ENCODE assay signal across 15 cellular contexts in genomic region chr1:119844206-119844605, GRCh38. TPM values are rescaled to one million over a fixed set of nuclear protein-coding genes. Genes with fewer than 3 reads are reported as not detected.
DNase-seq lines count a peak whose midpoint lies in the region; ATAC-seq, FAIRE-seq and TF ChIP-seq lines count a peak whose summit lies in the region.
"Not testable (repeated sequence)": the region's sequence is repeated elsewhere in the genome, so short reads cannot be mapped to it uniquely, and the experiment has no call there.
"Had no signal": no experiment of that assay in that cellular context is flagged by ENCODE, and none has a peak within 500 bp of the region (broad histone marks: within the 10 kb centered on the region; RNA-seq: fewer than 3 reads in every experiment).

No MANE protein-coding gene starts in this region.

- not testable (repeated sequence) for ATAC-seq in HepG2

- peak; percentile 32 for TF ChIP-seq RAD21 in Ishikawa (IDR thresholded peaks at IDR 0.05; ENCODE audit: low read depth)
- TF ChIP-seq RAD21 in HepG2 (CRISPR knock-in tag; IDR thresholded peaks at IDR 0.05) = not testable (repeated sequence)

- not testable (repeated sequence) for H3K27ac ChIP-seq in PC-9; HepG2 (ENCODE audit: extremely low read length, insufficient read depth, low read length)

- not testable (repeated sequence) for H3K4me1 Mint-ChIP-seq in type B pancreatic cell (ENCODE audit: unreplicated experiment)

- not testable (repeated sequence) for TF ChIP-seq POLR2A in HepG2 (IDR thresholded peaks at IDR 0.05; ENCODE audit: insufficient read depth in 1 of 2, low read depth in 2 of 2, low read length in 2 of 2)

- H3K9me2 ChIP-seq in PC-9 (ENCODE audit: insufficient read depth) = not testable (repeated sequence)

- H3K9me3 ChIP-seq in BE2C; PC-9 (ENCODE audit: insufficient read depth, low read depth); HepG2 (ENCODE audit: low read length): not testable (repeated sequence)

- 25% methylated on average over 6 of the region's 6 CpGs for WGBS in HepG2 (ENCODE audit: low lambda C conversion rate)

- DNase-seq in BE2C = peak; percentile 20
- not testable (repeated sequence) for DNase-seq in PC-9; epithelial cell of proximal tubule (ENCODE audit: low read depth); HepG2 (ENCODE audit: low spot score); type B pancreatic cell (ENCODE audit: extremely low spot score, unreplicated experiment)
- DNase-seq in amniotic epithelial cell (ENCODE audit: low read depth) = peak; percentile 15

- not testable (repeated sequence) for H3K79me2 ChIP-seq in PC-9 (ENCODE audit: low read depth); HepG2 (ENCODE audit: insufficient read depth, low read length)

- not testable (repeated sequence) for H3K4me1 ChIP-seq in BE2C; PC-9 (replicated peaks; ENCODE audit: insufficient read depth); HepG2 (ENCODE audit: insufficient read depth, low read length)

- H2AFZ ChIP-seq in PC-9; HepG2 (ENCODE audit: low read length): not testable (repeated sequence)

- TF ChIP-seq EP300 in Ishikawa (IDR thresholded peaks at IDR 0.05; ENCODE audit: borderline replicate concordance); HepG2 (IDR thresholded peaks at IDR 0.05; ENCODE audit: low read depth in 2 of 2, low read length in 2 of 2); HepG2 (CRISPR knock-in tag; IDR thresholded peaks at IDR 0.05; ENCODE audit: borderline replicate concordance): not testable (repeated sequence)

- not testable (repeated sequence) for BruUV-seq in PC-9 (replicated peaks; lab: Mats Ljungman, UMichigan); HepG2 (replicated peaks; lab: Mats Ljungman, UMichigan)

- H3K4me3 ChIP-seq in BE2C (ENCODE audit: low read depth, low read length); PC-9; epithelial cell of proximal tubule (ENCODE audit: low read depth, low read length); HepG2 (replicated peaks in 1 of 3; ENCODE audit: insufficient read depth in 1 of 3, low read depth in 2 of 3, low read length in 3 of 3): not testable (repeated sequence)

- not testable (repeated sequence) for H3K27me3 ChIP-seq in BE2C; PC-9 (ENCODE audit: insufficient read depth, low read depth); HepG2 (ENCODE audit: control insufficient read depth in 1 of 2, insufficient read depth in 2 of 2, low read length in 2 of 2)

- FAIRE-seq in HepG2 (lab: Jason Lieb, UNC) = not testable (repeated sequence)

- H3K4me3 Mint-ChIP-seq in type B pancreatic cell = not testable (repeated sequence)

- H3K27me3 Mint-ChIP-seq in type B pancreatic cell = peaks cover 11% of the 10 kb centered on the region

- intact Hi-C loops in PC-9 (cut with micrococcal nuclease; ENCODE audit: unreplicated experiment); HepG2 (cut with micrococcal nuclease; ENCODE audit: unreplicated experiment): not testable (repeated sequence)

- not testable (repeated sequence) for H3K9me3 Mint-ChIP-seq in type B pancreatic cell

- not testable (repeated sequence) for H3K4me2 ChIP-seq in PC-9; HepG2 (ENCODE audit: low read depth, low read length)

- H3K36me3 Mint-ChIP-seq in type B pancreatic cell = not testable (repeated sequence)

- CTCF ChIA-PET in PC-9 (lab: Charles Lee); HepG2 (lab: Yijun Ruan, JAX; ENCODE audit: low intra/inter-chr PET ratio, low total read pairs): not testable (repeated sequence)

- in situ Hi-C loops in HepG2 (cut with HindIII; ENCODE audit: extremely low pct_ligation_motif_present, low pct_unique_long_range_greater_than_20kb) = not testable (repeated sequence)

- not testable (repeated sequence) for H3F3A ChIP-seq in PC-9 (ENCODE audit: insufficient read depth, low read depth)

- TF ChIP-seq CTCF in BE2C (IDR thresholded peaks at IDR 0.05; ENCODE audit: low read depth, low read length) = peak; percentile 27; the same call in 1 of the 2 replicates
- peak; percentile 11; the same call in 1 of the 3 replicates for TF ChIP-seq CTCF in GM12872 (IDR thresholded peaks at IDR 0.05; ENCODE audit: insufficient read depth, low read depth, low read length)
- TF ChIP-seq CTCF in PC-9 (conservative IDR thresholded peaks at IDR 0.05) = peak; percentile 76
- TF ChIP-seq CTCF in epithelial cell of proximal tubule (conservative IDR thresholded peaks at IDR 0.05; ENCODE audit: low read depth, low read length) = peak; percentile 55
- TF ChIP-seq CTCF in HepG2 (CRISPR knock-in tag; IDR thresholded peaks at IDR 0.05) = peak; percentile 35
- peak; percentile 51 for TF ChIP-seq CTCF in type B pancreatic cell (conservative IDR thresholded peaks at IDR 0.05)

- H4K20me1 ChIP-seq in PC-9 (ENCODE audit: insufficient read depth); HepG2 (ENCODE audit: insufficient read depth, low read length): not testable (repeated sequence)

- not testable (repeated sequence) for H3K36me3 ChIP-seq in BE2C; PC-9 (ENCODE audit: low read depth); HepG2 (replicated peaks in 1 of 2; ENCODE audit: control insufficient read depth in 1 of 2, insufficient read depth in 2 of 2, low read length in 2 of 2)

- not testable (repeated sequence) for H3K27ac Mint-ChIP-seq in type B pancreatic cell

- not testable (repeated sequence) for H3K9ac ChIP-seq in HepG2 (ENCODE audit: insufficient read depth, low read depth, low read length)

- POLR2A ChIA-PET in PC-9 (lab: Charles Lee; ENCODE audit: unreplicated experiment); HepG2 (lab: Yijun Ruan, JAX): not testable (repeated sequence)

RNA-seq across cellular contexts. Expression of gene REG4, which starts 32.9 kb away (rescaled TPM):
- polyA plus RNA-seq in BE2C (2012; ENCODE audit: insufficient read depth, insufficient read length, low read depth) = not detected
- total RNA-seq in PC-9 (2021) (not detected in 2 replicates), epithelial cell of proximal tubule (not detected in 2 replicates), HepG2 (2016; rRNA removed; fragmentation: Illumina TruSeq; extraction: Trizol) (not detected in 2 replicates), type B pancreatic cell (ENCODE audit: low replicate concordance) (4.3 and 5.8 TPM in 2 replicates)
- not detected in 2 replicates for total RNA-seq in HepG2 (2016; cell fraction: cytosol; rRNA removed; fragmentation: Illumina TruSeq; extraction: Trizol; ENCODE audit: low read depth)
- total RNA-seq in HepG2 (2016; cell fraction: insoluble cytoplasmic fraction; rRNA removed; fragmentation: Illumina TruSeq; extraction: Trizol) = not detected in 2 replicates
- not detected in 2 replicates for total RNA-seq in HepG2 (2016; cell fraction: membrane; rRNA removed; fragmentation: Illumina TruSeq; extraction: Trizol)
- not detected in 2 replicates for total RNA-seq in HepG2 (2016; cell fraction: nucleus; rRNA removed; fragmentation: Illumina TruSeq; extraction: Trizol)
- polyA plus RNA-seq in HepG2 (2011; rRNA removed) = not detected in 2 replicates
- polyA plus RNA-seq in HepG2 (2011; cell fraction: cytosol; rRNA removed) = not detected in 2 replicates
- not detected in 2 replicates for polyA plus RNA-seq in HepG2 (2011; cell fraction: nucleus; rRNA removed)
- 0.15 TPM in 1 of 2 replicates, not detected in the other for polyA plus RNA-seq in HepG2 (2012)
- polyA plus RNA-seq in HepG2 (2016; cell fraction: cytosol; fragmentation: Illumina TruSeq; extraction: Trizol; ENCODE audit: low read depth) = not detected in 2 replicates
- polyA plus RNA-seq in HepG2 (2016; cell fraction: insoluble cytoplasmic fraction; fragmentation: Illumina TruSeq; extraction: Trizol; ENCODE audit: low read depth) = not detected in 2 replicates
- polyA plus RNA-seq in HepG2 (2016; cell fraction: membrane; fragmentation: Illumina TruSeq; extraction: Trizol; ENCODE audit: low read depth) = not detected in 2 replicates
- not detected in 2 replicates for polyA plus RNA-seq in HepG2 (2016; cell fraction: nucleus; fragmentation: Illumina TruSeq; extraction: Trizol; ENCODE audit: insufficient read depth, low read depth)
- 0.09 TPM in 1 of 2 replicates, not detected in the other for polyA minus RNA-seq in HepG2 (2011; rRNA and poly(A)+ RNA removed; ENCODE audit: low replicate concordance)
- polyA minus RNA-seq in HepG2 (2011; cell fraction: cytosol; rRNA and poly(A)+ RNA removed) = not detected in 2 replicates
- polyA minus RNA-seq in HepG2 (2011; cell fraction: nucleus; rRNA and poly(A)+ RNA removed) = not detected in 2 replicates
- total RNA-seq: G401, left ventricle myocardium superior, right atrium auricular region, vagina had no signal

RNA-seq across cellular contexts. Expression of gene ADAM30, which starts 52.1 kb away (rescaled TPM):
- not detected for polyA plus RNA-seq in BE2C (2012; ENCODE audit: insufficient read depth, insufficient read length, low read depth)
- not detected in 2 replicates for total RNA-seq in PC-9 (2021)
- not detected in 2 replicates for total RNA-seq in epithelial cell of proximal tubule
- not detected in 2 replicates for total RNA-seq in HepG2 (2016; rRNA removed; fragmentation: Illumina TruSeq; extraction: Trizol)
- total RNA-seq in HepG2 (2016; cell fraction: cytosol; rRNA removed; fragmentation: Illumina TruSeq; extraction: Trizol; ENCODE audit: low read depth) = not detected in 2 replicates
- not detected in 2 replicates for total RNA-seq in HepG2 (2016; cell fraction: insoluble cytoplasmic fraction; rRNA removed; fragmentation: Illumina TruSeq; extraction: Trizol)
- not detected in 2 replicates for total RNA-seq in HepG2 (2016; cell fraction: membrane; rRNA removed; fragmentation: Illumina TruSeq; extraction: Trizol)
- not detected in 2 replicates for total RNA-seq in HepG2 (2016; cell fraction: nucleus; rRNA removed; fragmentation: Illumina TruSeq; extraction: Trizol)
- not detected in 2 replicates for polyA plus RNA-seq in HepG2 (2011; rRNA removed)
- polyA plus RNA-seq in HepG2 (2011; cell fraction: cytosol; rRNA removed) = not detected in 2 replicates
- not detected in 2 replicates for polyA plus RNA-seq in HepG2 (2011; cell fraction: nucleus; rRNA removed)
- not detected in 2 replicates for polyA plus RNA-seq in HepG2 (2012)
- polyA plus RNA-seq in HepG2 (2016; cell fraction: cytosol; fragmentation: Illumina TruSeq; extraction: Trizol; ENCODE audit: low read depth) = not detected in 2 replicates
- not detected in 2 replicates for polyA plus RNA-seq in HepG2 (2016; cell fraction: insoluble cytoplasmic fraction; fragmentation: Illumina TruSeq; extraction: Trizol; ENCODE audit: low read depth)
- not detected in 2 replicates for polyA plus RNA-seq in HepG2 (2016; cell fraction: membrane; fragmentation: Illumina TruSeq; extraction: Trizol; ENCODE audit: low read depth)
- not detected in 2 replicates for polyA plus RNA-seq in HepG2 (2016; cell fraction: nucleus; fragmentation: Illumina TruSeq; extraction: Trizol; ENCODE audit: insufficient read depth, low read depth)
- polyA minus RNA-seq in HepG2 (2011; rRNA and poly(A)+ RNA removed; ENCODE audit: low replicate concordance) = not detected in 2 replicates
- not detected in 2 replicates for polyA minus RNA-seq in HepG2 (2011; cell fraction: cytosol; rRNA and poly(A)+ RNA removed)
- not detected in 2 replicates for polyA minus RNA-seq in HepG2 (2011; cell fraction: nucleus; rRNA and poly(A)+ RNA removed)
- total RNA-seq in type B pancreatic cell (ENCODE audit: low replicate concordance) = not detected in 2 replicates
- total RNA-seq: activated naive CD4-positive, alpha-beta T cell treated with anti-CD3 and anti-CD28 coated beads, Interleukin-2, amount 50 U/mL, for 72 hours; body of pancreas; G401; left ventricle myocardium superior; right atrium auricular region; vagina had no signal
- polyA plus RNA-seq: esophagus had no signal

Comparison
In these comparisons a context has a peak if more than half of its experiments do, and no peak if none do; other contexts are left out.
1. CTCF ChIP-seq: peak in every context shown above with its lines; median percentile 76 in PC-9; 55 in epithelial cell of proximal tubule; 51 in type B pancreatic cell; 35 in HepG2; 27 in BE2C; 11 in GM12872.